Comparison of ENCODE assay signal across 10 cellular contexts in the genomic region with DNA sequence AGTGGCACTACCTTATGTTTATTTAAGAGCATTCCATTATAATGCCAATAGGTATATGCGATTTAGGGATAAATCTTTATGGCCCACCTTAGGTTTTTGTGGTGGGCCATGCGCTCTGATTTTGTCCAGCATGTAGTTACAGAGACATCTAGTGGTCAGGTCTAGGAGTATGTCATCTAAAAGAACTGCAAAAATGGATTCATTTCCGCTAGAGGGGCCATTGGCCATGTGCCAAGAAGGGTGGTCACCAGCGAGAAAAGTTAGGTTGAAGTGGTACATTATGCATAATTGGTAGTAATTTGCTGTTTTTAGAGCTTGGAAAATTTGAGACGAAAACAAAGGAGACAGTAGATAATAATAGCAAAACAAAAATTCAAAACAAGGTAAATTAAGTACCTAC. TPM values are rescaled to one million over a fixed set of nuclear protein-coding genes. Genes with fewer than 3 reads are reported as not detected.
DNase-seq lines count a peak whose midpoint lies in the region; ATAC-seq, FAIRE-seq and TF ChIP-seq lines count a peak whose summit lies in the region.
"Had no signal": no experiment of that assay in that cellular context is flagged by ENCODE, and none has a peak within 500 bp of the region (broad histone marks: within the 10 kb centered on the region; RNA-seq: fewer than 3 reads in every experiment).

No MANE protein-coding gene starts in this region.

- DNase-seq in NCI-H1436 (lab: John Stamatoyannopoulos, UW) (peak; percentile 9), NCI-H1436 treated with DMSO at 0.1 percent for 48 hours (lab: John Stamatoyannopoulos, UW) (no peak), MM.1S (no peak), GM12878 (ENCODE audit: low read depth, low spot score) (no peak), neural crest cell (ENCODE audit: low read depth, low spot score) (peak; percentile 4), sigmoid colon (no peak)
- DNase-seq in activated T-cell treated with anti-CD3 and anti-CD28 coated beads, Interleukin-2, amount 50 U/mL, for 1 hour: no peak
- DNase-seq: activated CD4-positive, alpha-beta T cell treated with anti-CD3 and anti-CD28 coated beads for 36 hours; natural killer cell had no signal

- no peak for TF ChIP-seq POLR2A in GM12878 (IDR thresholded peaks at IDR 0.05; ENCODE audit: low read depth, low read length)
- TF ChIP-seq POLR2A in sigmoid colon (IDR thresholded peaks at IDR 0.05): no peak

- H3K79me2 ChIP-seq in MM.1S (ENCODE audit: low read length): no peaks in the 10 kb centered on the region
- no peaks in the 10 kb centered on the region for H3K79me2 ChIP-seq in GM12878 (ENCODE audit: control insufficient read depth, insufficient read depth, low read length)

- no peak overlapping the region for H3K4me3 ChIP-seq in MM.1S (ENCODE audit: low read length)
- H3K4me3 ChIP-seq in GM12878: no peak overlapping the region
- no peak overlapping the region for H3K4me3 ChIP-seq in sigmoid colon

- ATAC-seq in GM12878: 0 out of 3 replicates have a peak, but pooled peaks have one; percentile 27
- no peak for ATAC-seq in stimulated activated memory B cell treated with anti-CD40 and anti-IgM and Interleukin-4, amounts not matched to agents 10 μg/mL and 1 μg/mL and 100 μg/mL, for 72 hours
- ATAC-seq: activated CD4-positive, alpha-beta T cell treated with anti-CD3 and anti-CD28 coated beads for 36 hours; natural killer cell had no signal

- H3K27ac Mint-ChIP-seq in neural crest cell (ENCODE audit: unreplicated experiment): no peak overlapping the region
- H3K27ac Mint-ChIP-seq in stimulated activated memory B cell treated with anti-CD40 and anti-IgM and Interleukin-4, amounts not matched to agents 10 μg/mL and 1 μg/mL and 100 μg/mL, for 72 hours: no peak overlapping the region
- H3K27ac Mint-ChIP-seq: activated CD4-positive, alpha-beta T cell treated with anti-CD3 and anti-CD28 coated beads for 36 hours; natural killer cell had no signal

- POLR2A ChIA-PET in GM12878 (lab: Charles Lee): no interaction called here

- no peak overlapping the region for H3K4me3 Mint-ChIP-seq in neural crest cell
- no peak overlapping the region for H3K4me3 Mint-ChIP-seq in stimulated activated memory B cell treated with anti-CD40 and anti-IgM and Interleukin-4, amounts not matched to agents 10 μg/mL and 1 μg/mL and 100 μg/mL, for 72 hours
- H3K4me3 Mint-ChIP-seq: activated CD4-positive, alpha-beta T cell treated with anti-CD3 and anti-CD28 coated beads for 36 hours; natural killer cell had no signal

- H3K4me1 ChIP-seq in MM.1S (ENCODE audit: low read length) (no peaks in the 10 kb centered on the region), GM12878 (ENCODE audit: control insufficient read depth, insufficient read depth, low read length) (no peaks in the 10 kb centered on the region), sigmoid colon (no peaks in the 10 kb centered on the region)

- intact Hi-C loops in GM12878 (cut with micrococcal nuclease; ENCODE audit: unreplicated experiment): loop anchor here (2.0 kb wide), 2 partner anchors 185 to 1125 kb away; no protein-coding TSS in a partner anchor
- intact Hi-C loops in sigmoid colon (cut with DNase I): no loop called here

- H3K27me3 ChIP-seq in MM.1S (replicated peaks; ENCODE audit: insufficient read depth, low read length): no peaks in the 10 kb centered on the region
- no peaks in the 10 kb centered on the region for H3K27me3 ChIP-seq in GM12878 (replicated peaks in 1 of 2; ENCODE audit: control insufficient read depth in 2 of 2, insufficient read depth in 2 of 2, low read length in 1 of 2)
- no peaks in the 10 kb centered on the region for H3K27me3 ChIP-seq in sigmoid colon

- H3K36me3 ChIP-seq in MM.1S (replicated peaks; ENCODE audit: insufficient read depth, low read length) (no peaks in the 10 kb centered on the region), GM12878 (ENCODE audit: control insufficient read depth in 2 of 2, insufficient read depth in 2 of 2, low read length in 1 of 2) (no peaks in the 10 kb centered on the region), sigmoid colon (no peaks in the 10 kb centered on the region)

- H3K9me3 Mint-ChIP-seq in neural crest cell: peaks cover 2% of the 10 kb centered on the region
- no peaks in the 10 kb centered on the region for H3K9me3 Mint-ChIP-seq in stimulated activated memory B cell treated with anti-CD40 and anti-IgM and Interleukin-4, amounts not matched to agents 10 μg/mL and 1 μg/mL and 100 μg/mL, for 72 hours

- no peaks in the 10 kb centered on the region for H3F3A ChIP-seq in MM.1S (ENCODE audit: insufficient read depth, low read length)

- no peaks in the 10 kb centered on the region for H3K9me3 ChIP-seq in MM.1S (replicated peaks; ENCODE audit: insufficient read depth, low read length)
- no peaks in the 10 kb centered on the region for H3K9me3 ChIP-seq in GM12878 (replicated peaks; ENCODE audit: control insufficient read depth, insufficient read depth, low read length)
- H3K9me3 ChIP-seq in sigmoid colon: no peaks in the 10 kb centered on the region

- H3K9ac ChIP-seq in MM.1S (ENCODE audit: low read length) (no peak overlapping the region), GM12878 (ENCODE audit: control insufficient read depth, insufficient read depth, low read length) (no peak overlapping the region)

- no peak overlapping the region for H2AFZ ChIP-seq in MM.1S (ENCODE audit: low read length)
- no peak overlapping the region for H2AFZ ChIP-seq in GM12878 (ENCODE audit: control insufficient read depth, low read depth, low read length)

- no peak for FAIRE-seq in GM12878 (lab: Jason Lieb, UNC)

- TF ChIP-seq RAD21 in GM12878 (IDR thresholded peaks at IDR 0.05; ENCODE audit: insufficient read depth, low read depth, low read length): peak; percentile 64

- RAD21 ChIA-PET in GM12878 (lab: Charles Lee; ENCODE audit: unreplicated experiment): interaction anchor here (0.6 to 3.5 kb wide), 4 partner anchors 120 to 349 kb away, joined by 3 to 12 read pairs (median 5); no protein-coding TSS in a partner anchor

- no TSS peak for BruUV-seq in GM12878 (replicated peaks; lab: Mats Ljungman, UMichigan)

- CTCF ChIA-PET in GM12878 (lab: Yijun Ruan, JAX): interaction anchor here (0.7 to 1.4 kb wide), 5 partner anchors 29 to 230 kb away, joined by 3 to 5 read pairs (median 4); no protein-coding TSS in a partner anchor

- TF ChIP-seq EP300 in GM12878 (IDR thresholded peaks at IDR 0.05; ENCODE audit: borderline replicate concordance in 1 of 2, control insufficient read depth in 1 of 2, low read depth in 2 of 2, low read length in 2 of 2) (no peak), sigmoid colon (IDR thresholded peaks at IDR 0.05) (no peak)

- 1% methylated on average over 5 of the region's 5 CpGs for WGBS in GM12878 (ENCODE audit: insufficient coverage, insufficient replicate concordance, low lambda C conversion rate, missing lambda C conversion rate)
- WGBS in sigmoid colon, 2 donors: 51 to 62% methylated on average over 5 of the region's 5 CpGs

- H4K20me1 ChIP-seq in MM.1S (ENCODE audit: insufficient read depth, low read length) (no peaks in the 10 kb centered on the region), GM12878 (ENCODE audit: control insufficient read depth, insufficient read depth) (no peaks in the 10 kb centered on the region)

- no peaks in the 10 kb centered on the region for H3K27me3 Mint-ChIP-seq in neural crest cell (ENCODE audit: low read depth)
- H3K27me3 Mint-ChIP-seq in stimulated activated memory B cell treated with anti-CD40 and anti-IgM and Interleukin-4, amounts not matched to agents 10 μg/mL and 1 μg/mL and 100 μg/mL, for 72 hours: no peaks in the 10 kb centered on the region
- H3K27me3 Mint-ChIP-seq: activated CD4-positive, alpha-beta T cell treated with anti-CD3 and anti-CD28 coated beads for 36 hours had no signal

- SMC1A ChIA-PET in GM12878 (lab: Charles Lee; ENCODE audit: uncharacterized antibody, unreplicated experiment): interaction anchor here (0.8 to 2.0 kb wide), 7 partner anchors 10 to 709 kb away, joined by 3 to 6 read pairs (median 3); no protein-coding TSS in a partner anchor

- in situ Hi-C loops in GM12878 (cut with MboI): loop anchor here (25.0 kb wide), 1 partner anchor 1119 kb away; no protein-coding TSS in a partner anchor

- H3K9me2 ChIP-seq in MM.1S (replicated peaks; ENCODE audit: insufficient read depth, low read length): no peaks in the 10 kb centered on the region

- H3K4me1 Mint-ChIP-seq in neural crest cell: peaks cover 6% of the 10 kb centered on the region
- H3K4me1 Mint-ChIP-seq in stimulated activated memory B cell treated with anti-CD40 and anti-IgM and Interleukin-4, amounts not matched to agents 10 μg/mL and 1 μg/mL and 100 μg/mL, for 72 hours: peaks cover 4% of the 10 kb centered on the region
- H3K4me1 Mint-ChIP-seq: activated CD4-positive, alpha-beta T cell treated with anti-CD3 and anti-CD28 coated beads for 36 hours; natural killer cell had no signal

- H3K4me2 ChIP-seq in MM.1S (ENCODE audit: low read depth, low read length) (no peak overlapping the region), GM12878 (ENCODE audit: control insufficient read depth, insufficient read depth) (no peak overlapping the region)

- H3K36me3 Mint-ChIP-seq in neural crest cell (ENCODE audit: low read depth): no peaks in the 10 kb centered on the region
- no peaks in the 10 kb centered on the region for H3K36me3 Mint-ChIP-seq in stimulated activated memory B cell treated with anti-CD40 and anti-IgM and Interleukin-4, amounts not matched to agents 10 μg/mL and 1 μg/mL and 100 μg/mL, for 72 hours
- H3K36me3 Mint-ChIP-seq: natural killer cell had no signal

- TF ChIP-seq CTCF in MM.1S (IDR thresholded peaks at IDR 0.05; ENCODE audit: low read length) (peak; percentile 73), GM12878 (IDR thresholded peaks at IDR 0.05 in 2 of 3, conservative IDR thresholded peaks at IDR 0.05 in 1 of 3; ENCODE audit: control insufficient read depth in 2 of 3, extremely low read depth in 1 of 3, insufficient read depth in 1 of 3, low read depth in 3 of 3, low read length in 3 of 3) (peak; percentile 30 to 47 (median 44); a peak in 5 of 6 replicates), neural crest cell (conservative IDR thresholded peaks at IDR 0.05) (peak; percentile 75), sigmoid colon (IDR thresholded peaks at IDR 0.05) (peak in 1 of 4 experiments; percentile 14)

- H3K27ac ChIP-seq in MM.1S (ENCODE audit: low read length) (no peak overlapping the region), GM12878 (ENCODE audit: control insufficient read depth, insufficient read depth) (no peak overlapping the region), sigmoid colon (no peak overlapping the region)

RNA-seq across cellular contexts. Expression of a gene that starts 27.7 kb away (rescaled TPM):
- total RNA-seq in GM12878 (2013; cell fraction: nucleolus; rRNA removed): not detected in 2 replicates
- not detected in 2 replicates for total RNA-seq in GM12878 (2014; rRNA removed)
- total RNA-seq in GM12878 (2014; rRNA removed; fragmentation: Illumina TruSeq; extraction: Trizol): not detected in 2 replicates
- total RNA-seq in GM12878 (2021): not detected in 2 replicates
- not detected for polyA plus RNA-seq in GM12878 (2011; ENCODE audit: low read depth)
- 1.5 and 3.1 TPM in 2 replicates for polyA plus RNA-seq in GM12878 (2011; rRNA removed)
- polyA plus RNA-seq in GM12878 (2011; cell fraction: cytosol; rRNA removed): 0.94 and 0.99 TPM in 2 replicates
- 3.3 and 4.4 TPM in 2 replicates for polyA plus RNA-seq in GM12878 (2011; cell fraction: nucleus; rRNA removed)
- polyA plus RNA-seq in GM12878 (2012): 0.11 TPM in 1 of 2 replicates, not detected in the other
- polyA plus RNA-seq in GM12878 (2014; fragmentation: Illumina TruSeq; extraction: Trizol): not detected in 2 replicates
- polyA plus RNA-seq in GM12878 (2014; fragmentation: Nextera tagmentation; extraction: Ambion mirVana): not detected
- not detected in 2 replicates for polyA plus RNA-seq in GM12878 (2014; rRNA removed)
- not detected for polyA plus RNA-seq in GM12878 (2016; fragmentation: Nextera tagmentation; extraction: Ambion mirVana)
- 5.4 and 7.9 TPM in 2 replicates for polyA minus RNA-seq in GM12878 (2011; rRNA and poly(A)+ RNA removed)
- 2.5 TPM in 1 of 2 replicates, not detected in the other for polyA minus RNA-seq in GM12878 (2011; cell fraction: cytosol; rRNA and poly(A)+ RNA removed)
- 16.2 and 22.1 TPM in 2 replicates for polyA minus RNA-seq in GM12878 (2011; cell fraction: nucleus; rRNA and poly(A)+ RNA removed)
- total RNA-seq in neural crest cell: 5.2 and 5.5 TPM in 2 replicates
- 1 to 10 TPM; 2.8 to 5.4 (median 3.5) TPM for total RNA-seq in sigmoid colon
- polyA plus RNA-seq in sigmoid colon: 1 to 10 TPM in 1 of 3 donors, under 1 TPM in 1, not detected in 1; 0.98 to 1.2 TPM
- total RNA-seq: activated CD4-positive, alpha-beta T cell treated with anti-CD3 and anti-CD28 coated beads for 36 hours; natural killer cell had no signal

Comparison
In these comparisons a context has a peak if more than half of its experiments do, and no peak if none do; other contexts are left out.
1. DNase-seq: peak in NCI-H1436 (single experiment) and neural crest cell (single experiment); none in NCI-H1436 treated with DMSO at 0.1 percent for 48 hours (single experiment), MM.1S (single experiment), GM12878 (single experiment), sigmoid colon (single experiment) and activated T-cell treated with anti-CD3 and anti-CD28 coated beads, Interleukin-2, amount 50 U/mL, for 1 hour (single experiment).